Comparison of ENCODE assay signal across 9 cellular contexts in genomic region chr6:152129606-152130249, GRCh38.
A peak's percentile ranks its signal among the peaks of the same experiment; 100 is the strongest.
DNase-seq lines count a peak whose midpoint lies in the region; ATAC-seq, FAIRE-seq and TF ChIP-seq lines count a peak whose summit lies in the region.
"Had no signal": no experiment of that assay in that cellular context is flagged by ENCODE, and none has a peak within 500 bp of the region (broad histone marks: within the 10 kb centered on the region; RNA-seq: fewer than 3 reads in every experiment).

No MANE protein-coding gene starts in this region.

- TF ChIP-seq CTCF in astrocyte of the spinal cord (IDR thresholded peaks at IDR 0.05; ENCODE audit: low read depth, low read length): no peak
- no peak for TF ChIP-seq CTCF in GM10248 (IDR thresholded peaks at IDR 0.05; ENCODE audit: control extremely low read depth, extremely low read depth, low read depth, missing control alignments)

- no peaks in the 10 kb centered on the region for H3K27me3 ChIP-seq in CD4-positive, alpha-beta memory T cell (ENCODE audit: insufficient read depth, low read length)

- H3K36me3 Mint-ChIP-seq in CD4-positive, alpha-beta memory T cell: peaks cover 60 to 94% of the 10 kb centered on the region in 2 donors

- H3K27ac Mint-ChIP-seq in CD4-positive, alpha-beta memory T cell: peak overlapping the region in 5 of 7 donors; percentile 4 to 70 (median 36)

- no peaks in the 10 kb centered on the region for H3K9me3 Mint-ChIP-seq in CD4-positive, alpha-beta memory T cell

- peaks cover 74% of the 10 kb centered on the region for H3K36me3 ChIP-seq in CD4-positive, alpha-beta memory T cell (ENCODE audit: insufficient read depth, low read length)

- no peak for ATAC-seq in GM19397 (IDR thresholded peaks at IDR 0.05; ENCODE audit: unreplicated experiment)

- no peak overlapping the region for H3K4me3 Mint-ChIP-seq in CD4-positive, alpha-beta memory T cell

- no peaks in the 10 kb centered on the region for H3K4me1 ChIP-seq in CD4-positive, alpha-beta memory T cell (ENCODE audit: insufficient read depth, low read length)

- no peak for DNase-seq in CD4-positive, alpha-beta memory T cell
- DNase-seq in astrocyte of the spinal cord (ENCODE audit: low read depth, low spot score) (peak; percentile 22), iPS-NIHi11 (ENCODE audit: low spot score) (peak; percentile 41), pulmonary artery endothelial cell (ENCODE audit: low read depth, low spot score) (peak; percentile 56), SK-N-DZ (ENCODE audit: low spot score) (no peak), frontal cortex (ENCODE audit: low spot score in 2 of 2) (no peak), GM10248 (ENCODE audit: extremely low spot score) (no peak)
- DNase-seq: erythroblast had no signal

- H3K27me3 Mint-ChIP-seq in CD4-positive, alpha-beta memory T cell: no peaks in the 10 kb centered on the region

- peaks cover 0 to 3% (median under 1%) of the 10 kb centered on the region in 4 donors for H3K4me1 Mint-ChIP-seq in CD4-positive, alpha-beta memory T cell

- H3K9me3 ChIP-seq in CD4-positive, alpha-beta memory T cell (ENCODE audit: control insufficient read depth in 1 of 2, low read length in 2 of 2): no peaks in the 10 kb centered on the region

- no peak overlapping the region for H3K4me3 ChIP-seq in CD4-positive, alpha-beta memory T cell (ENCODE audit: low read length in 2 of 2)
- H3K4me3 ChIP-seq in astrocyte of the spinal cord (ENCODE audit: low read depth, low read length): no peak overlapping the region

- in situ Hi-C loops in astrocyte of the spinal cord (cut with HindIII; ENCODE audit: low sequenced_read_pairs): no loop called here

- no peak overlapping the region for H3K27ac ChIP-seq in CD4-positive, alpha-beta memory T cell (ENCODE audit: low read depth, low read length)

- POLR2A ChIA-PET in CD4-positive, alpha-beta memory T cell (lab: Charles Lee; ENCODE audit: partially characterized antibody): no interaction called here
- POLR2A ChIA-PET in GM10248 (lab: Yijun Ruan, JAX): no interaction called here

- no peak for FAIRE-seq in frontal cortex (lab: Jason Lieb, UNC)

- CTCF ChIA-PET in CD4-positive, alpha-beta memory T cell (lab: Charles Lee; ENCODE audit: partially characterized antibody): no interaction called here
- CTCF ChIA-PET in GM10248 (lab: Yijun Ruan, JAX): no interaction called here

- intact Hi-C loops in CD4-positive, alpha-beta memory T cell (cut with micrococcal nuclease): no loop called here

Comparison
In these comparisons a context has a peak if more than half of its experiments do, and no peak if none do; other contexts are left out.
1. DNase-seq: peak in astrocyte of the spinal cord (single experiment), iPS-NIHi11 (single experiment) and pulmonary artery endothelial cell (single experiment); none in CD4-positive, alpha-beta memory T cell (0 of 5), SK-N-DZ (single experiment), frontal cortex (0 of 2) and GM10248 (single experiment).